Comparison of ENCODE assay signal across 22 cellular contexts in the genomic region with DNA sequence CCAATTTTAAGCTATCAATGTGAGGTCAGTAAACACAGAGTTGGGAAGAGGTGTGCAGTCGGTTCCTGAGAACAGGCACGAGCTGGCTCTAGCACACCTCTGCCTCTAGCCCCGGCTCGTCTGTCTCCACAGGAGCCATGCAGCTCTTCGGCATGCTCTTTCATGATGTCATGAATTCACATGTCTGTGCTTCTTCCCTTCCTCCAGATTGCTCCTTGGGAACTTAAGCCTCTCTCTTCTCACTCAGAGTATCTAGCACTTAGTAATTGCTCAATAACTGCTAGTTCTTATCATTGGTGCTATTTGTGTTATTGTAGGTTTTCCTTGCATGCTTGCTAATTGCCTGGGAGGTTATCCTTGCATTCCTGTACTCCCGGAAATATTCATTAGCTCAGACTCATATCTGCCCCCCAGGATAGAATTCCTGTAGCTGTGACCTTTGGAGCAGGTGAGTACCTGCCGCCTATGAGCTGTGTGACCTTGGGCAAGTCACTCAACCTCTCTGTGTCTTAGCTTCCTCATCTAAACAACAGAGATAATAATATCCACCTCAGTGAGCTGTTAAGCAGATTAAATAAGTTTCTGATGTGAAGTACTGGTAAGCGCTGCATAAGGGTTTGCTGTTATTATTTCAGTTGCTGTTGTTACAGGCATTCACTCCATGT. TPM values are rescaled to one million over a fixed set of nuclear protein-coding genes. Genes with fewer than 3 reads are reported as not detected.
A peak's percentile ranks its signal among the peaks of the same experiment; 100 is the strongest.
DNase-seq lines count a peak whose midpoint lies in the region; ATAC-seq, FAIRE-seq and TF ChIP-seq lines count a peak whose summit lies in the region.
"Had no signal": no experiment of that assay in that cellular context is flagged by ENCODE, and none has a peak within 500 bp of the region (broad histone marks: within the 10 kb centered on the region; RNA-seq: fewer than 3 reads in every experiment).

No MANE protein-coding gene starts in this region.

- DNase-seq in heart left ventricle (no peak), Right ventricle myocardium superior (no peak), K562 (ENCODE audit: extremely low read depth in 1 of 4, low spot score in 3 of 4) (no peak), right cardiac atrium (peak in 2 of 3 donors; percentile 5 to 13), NCI-H1417 (lab: John Stamatoyannopoulos, UW) (no peak), NCI-H2171 treated with DMSO at 0.1 percent for 48 hours (lab: John Stamatoyannopoulos, UW) (no peak)
- no peak for DNase-seq in effector memory CD4-positive, alpha-beta T cell
- DNase-seq: CD4-positive, CD25-positive, alpha-beta regulatory T cell; cerebellar nuclear complex; DMS53; natural killer cell; SHP77; stomach had no signal

- H3K27me3 ChIP-seq in heart left ventricle (no peaks in the 10 kb centered on the region), K562 (ENCODE audit: control insufficient read depth in 2 of 2, insufficient read depth in 2 of 2, low read length in 2 of 2) (peaks cover 4 to 50% of the 10 kb centered on the region in 2 experiments; a peak in 3 of 5 replicates), right cardiac atrium (ENCODE audit: control insufficient read depth, insufficient read depth) (no peaks in the 10 kb centered on the region), stomach smooth muscle (ENCODE audit: control insufficient read depth in 1 of 2, insufficient read depth in 2 of 2, low read length in 2 of 2) (no peaks in the 10 kb centered on the region)
- H3K27me3 ChIP-seq in effector memory CD4-positive, alpha-beta T cell (replicated peaks; ENCODE audit: control insufficient read depth, insufficient read depth, low read length, poor library complexity, severe bottlenecking): no peaks in the 10 kb centered on the region
- H3K27me3 ChIP-seq: stomach had no signal

- CTCF ChIA-PET in K562 (lab: Yijun Ruan, JAX; ENCODE audit: low intra/inter-chr PET ratio): no interaction called here

- in situ Hi-C loops in K562 (cut with MboI): no loop called here

- peaks cover 3% of the 10 kb centered on the region; the same call in 1 of the 2 replicates for H4K20me1 ChIP-seq in K562 (replicated peaks; ENCODE audit: control insufficient read depth, insufficient read depth, low read length)

- no peak overlapping the region for H3K4me2 ChIP-seq in K562 (ENCODE audit: insufficient read depth, low read length)

- TF ChIP-seq POLR2A in heart left ventricle (IDR thresholded peaks at IDR 0.05): no peak
- TF ChIP-seq POLR2A in K562 (conservative IDR thresholded peaks at IDR 0.05): no peak

- no peak for TF ChIP-seq RAD21 in K562 (CRISPR knock-in tag; conservative IDR thresholded peaks at IDR 0.05 in 1 of 2, IDR thresholded peaks at IDR 0.05 in 1 of 2)

- no peak for FAIRE-seq in K562 (lab: Jason Lieb, UNC)
- FAIRE-seq: frontal cortex had no signal

- ATAC-seq in heart left ventricle: no peak
- ATAC-seq in Right ventricle myocardium superior (ENCODE audit: poor library complexity): no peak
- ATAC-seq in K562: no peak
- ATAC-seq in right cardiac atrium: no peak
- ATAC-seq: natural killer cell had no signal

- no peaks in the 10 kb centered on the region for H3K9me1 ChIP-seq in K562 (ENCODE audit: control insufficient read depth, insufficient read depth, low read length)

- H3K27ac ChIP-seq in heart left ventricle (peak overlapping the region in 10 of 12 donors; percentile 17 to 72 (median 56)), K562 (ENCODE audit: extremely low read depth, low read depth, low read length) (no peak overlapping the region), right cardiac atrium (ENCODE audit: low read length) (peak overlapping the region; percentile 36), stomach smooth muscle (ENCODE audit: low read length) (peak overlapping the region; percentile 55)
- H3K27ac ChIP-seq in effector memory CD4-positive, alpha-beta T cell (ENCODE audit: insufficient read depth, low read length, poor library complexity, severe bottlenecking): no peak overlapping the region

- intact Hi-C loops in heart left ventricle (cut with DNase I) (loop anchor here in 1 of 10 donors (10.0 kb wide), 1 partner anchor 188 kb away; no protein-coding TSS in a partner anchor), Right ventricle myocardium superior (cut with DNase I) (no loop called here), K562 (cut with micrococcal nuclease) (no loop called here), right cardiac atrium (cut with DNase I) (no loop called here)

- peaks cover 0 to 34% (median 5%) of the 10 kb centered on the region in 12 donors for H3K4me1 ChIP-seq in heart left ventricle
- peaks cover 0 to 4% of the 10 kb centered on the region in 2 experiments; a peak in 1 of 5 replicates for H3K4me1 ChIP-seq in K562 (replicated peaks in 1 of 2; ENCODE audit: control insufficient read depth in 2 of 2, insufficient read depth in 2 of 2, low read length in 2 of 2)
- no peaks in the 10 kb centered on the region for H3K4me1 ChIP-seq in right cardiac atrium (ENCODE audit: control insufficient read depth, insufficient read depth, low read length)
- H3K4me1 ChIP-seq in stomach smooth muscle (ENCODE audit: control insufficient read depth, insufficient read depth, low read length): peaks cover 30% of the 10 kb centered on the region
- no peaks in the 10 kb centered on the region for H3K4me1 ChIP-seq in effector memory CD4-positive, alpha-beta T cell (ENCODE audit: control insufficient read depth, insufficient read depth, low read length, poor library complexity, severe bottlenecking)

- WGBS in heart left ventricle, 4 donors: 61 to 79% (median 69%) methylated on average over 8 of the region's 8 CpGs
- 3% methylated on average over 6 of the region's 8 CpGs for WGBS in K562 (ENCODE audit: insufficient coverage, low coverage, missing lambda C conversion rate)
- WGBS in right cardiac atrium: 81% methylated on average over 8 of the region's 8 CpGs

- no peak for TF ChIP-seq EP300 in K562 (IDR thresholded peaks at IDR 0.05; ENCODE audit: low read length)

- H3K9ac ChIP-seq in K562 (ENCODE audit: insufficient read depth in 1 of 2, low read depth in 2 of 2, low read length in 2 of 2) (no peak overlapping the region), stomach smooth muscle (ENCODE audit: low read length in 2 of 2) (peak overlapping the region in 1 of 2 donors; percentile 21)

- H2AFZ ChIP-seq in K562 (ENCODE audit: low read depth, low read length): no peak overlapping the region

- no peak overlapping the region for H3K4me3 ChIP-seq in heart left ventricle
- no peak overlapping the region for H3K4me3 ChIP-seq in K562
- no peak overlapping the region for H3K4me3 ChIP-seq in right cardiac atrium (ENCODE audit: low read length)
- H3K4me3 ChIP-seq in stomach smooth muscle (ENCODE audit: low read length in 2 of 2): no peak overlapping the region
- H3K4me3 ChIP-seq in effector memory CD4-positive, alpha-beta T cell (ENCODE audit: insufficient read depth, low read depth, low read length, poor library complexity, severe bottlenecking): no peak overlapping the region
- H3K4me3 ChIP-seq: stomach had no signal

- peaks cover 0 to 95% (median 57%) of the 10 kb centered on the region in 9 donors for H3K36me3 ChIP-seq in heart left ventricle
- H3K36me3 ChIP-seq in K562 (ENCODE audit: control insufficient read depth, insufficient read depth, low read length): no peaks in the 10 kb centered on the region
- peaks cover 72 to 76% of the 10 kb centered on the region in 2 donors for H3K36me3 ChIP-seq in stomach smooth muscle (ENCODE audit: control insufficient read depth in 2 of 2, insufficient read depth in 2 of 2, low read length in 2 of 2)
- no peaks in the 10 kb centered on the region for H3K36me3 ChIP-seq in effector memory CD4-positive, alpha-beta T cell (ENCODE audit: control insufficient read depth, insufficient read depth, low read length)

- no peak for TF ChIP-seq CTCF in heart left ventricle (IDR thresholded peaks at IDR 0.05)
- TF ChIP-seq CTCF in K562 (IDR thresholded peaks at IDR 0.05 in 2 of 3, conservative IDR thresholded peaks at IDR 0.05 in 1 of 3; ENCODE audit: insufficient read depth in 2 of 3, low read depth in 1 of 3, low read length in 3 of 3): no peak

- H3K79me2 ChIP-seq in K562 (ENCODE audit: control insufficient read depth, insufficient read depth, low read length): no peaks in the 10 kb centered on the region

- H3K9me3 ChIP-seq in heart left ventricle: no peaks in the 10 kb centered on the region
- H3K9me3 ChIP-seq in K562 (replicated peaks; ENCODE audit: control insufficient read depth, insufficient read depth, low read depth, low read length): no peaks in the 10 kb centered on the region
- H3K9me3 ChIP-seq in right cardiac atrium (ENCODE audit: control insufficient read depth, low read length): no peaks in the 10 kb centered on the region
- no peaks in the 10 kb centered on the region for H3K9me3 ChIP-seq in stomach smooth muscle (ENCODE audit: control insufficient read depth in 2 of 2, low read length in 2 of 2)
- no peaks in the 10 kb centered on the region for H3K9me3 ChIP-seq in effector memory CD4-positive, alpha-beta T cell (ENCODE audit: control insufficient read depth, low read length)
- H3K9me3 ChIP-seq: stomach had no signal

- POLR2A ChIA-PET in K562 (lab: Yijun Ruan, JAX): no interaction called here

- no TSS peak for BruUV-seq in K562 (replicated peaks; lab: Mats Ljungman, UMichigan)

RNA-seq across cellular contexts. Expression of a gene that starts 19.5 kb away (rescaled TPM):
- total RNA-seq in heart left ventricle (not detected), Right ventricle myocardium superior (not detected), K562 (2014; rRNA removed) (not detected in 2 replicates), K562 (2014; rRNA removed; fragmentation: Illumina TruSeq; extraction: Trizol) (not detected in 2 replicates), K562 (2015; rRNA removed; fragmentation: Illumina TruSeq; extraction: Trizol) (not detected in 2 replicates), K562 (2021) (not detected in 2 replicates), right cardiac atrium (not detected)
- polyA plus RNA-seq in heart left ventricle (not detected), K562 (2011; rRNA removed) (not detected in 2 replicates), K562 (2014; fragmentation: Illumina TruSeq; extraction: Trizol) (not detected in 2 replicates), K562 (2014; fragmentation: Nextera tagmentation; extraction: Ambion mirVana) (not detected), K562 (2014; rRNA removed) (not detected in 2 replicates), right cardiac atrium (not detected)
- not detected in 2 replicates for total RNA-seq in K562 (2011; cell fraction: chromatin; rRNA removed; ENCODE audit: low replicate concordance)
- total RNA-seq in K562 (2011; cell fraction: nucleolus; rRNA removed): not detected in 2 replicates
- not detected in 2 replicates for total RNA-seq in K562 (2011; cell fraction: nucleoplasm; rRNA removed)
- polyA plus RNA-seq in K562 (2011; cell fraction: cytosol; rRNA removed): not detected in 2 replicates
- not detected in 2 replicates for polyA plus RNA-seq in K562 (2011; cell fraction: nucleus; rRNA removed)
- polyA plus RNA-seq in K562 (2012): not detected in 2 replicates
- not detected in 2 replicates for polyA minus RNA-seq in K562 (2011; rRNA and poly(A)+ RNA removed)
- not detected in 2 replicates for polyA minus RNA-seq in K562 (2011; cell fraction: cytosol; rRNA and poly(A)+ RNA removed)
- polyA minus RNA-seq in K562 (2011; cell fraction: nucleus; rRNA and poly(A)+ RNA removed): not detected in 2 replicates
- total RNA-seq: activated T-helper 1 cell treated with anti-CD3 and anti-CD28 coated beads, Interleukin-12 subunit alpha, Interleukin-12 subunit beta, Interleukin-2, Interleukin-4 antibody, amounts not matched to agents 30 ng/mL and 10 ng/mL and 1 ng/mL, durations not matched to agents 14 hours and 24 hours and 36 hours; CD4-positive, CD25-positive, alpha-beta regulatory T cell; H9; LHCN-M2; lung microvascular endothelial cell; natural killer cell; pulmonary artery endothelial cell; stomach; urinary bladder had no signal
- polyA plus RNA-seq: AG04450; CD4-positive, CD25-positive, alpha-beta regulatory T cell; stomach; urinary bladder had no signal

RNA-seq across cellular contexts. Expression of a gene that starts 29.7 kb away (rescaled TPM):
- total RNA-seq in heart left ventricle (100 to 1,000 TPM in 8 of 9 donors, 10 to 100 TPM in 1; 95.8 to 411 (median 166) TPM), Right ventricle myocardium superior (297 TPM), K562 (2014; rRNA removed) (not detected in 2 replicates), K562 (2014; rRNA removed; fragmentation: Illumina TruSeq; extraction: Trizol) (not detected in 2 replicates), K562 (2015; rRNA removed; fragmentation: Illumina TruSeq; extraction: Trizol) (not detected in 2 replicates), K562 (2021) (not detected in 2 replicates), right cardiac atrium (100 to 1,000 TPM; 115 to 141 (median 126) TPM)
- polyA plus RNA-seq in heart left ventricle (100 to 1,000 TPM in 1 of 2 donors, 10 to 100 TPM in 1; 22.4 to 289 TPM), K562 (2011; rRNA removed) (not detected in 2 replicates), K562 (2014; fragmentation: Illumina TruSeq; extraction: Trizol) (not detected in 2 replicates), K562 (2014; fragmentation: Nextera tagmentation; extraction: Ambion mirVana) (not detected), K562 (2014; rRNA removed) (not detected in 2 replicates), right cardiac atrium (112 TPM)
- total RNA-seq in K562 (2011; cell fraction: chromatin; rRNA removed; ENCODE audit: low replicate concordance): not detected in 2 replicates
- total RNA-seq in K562 (2011; cell fraction: nucleolus; rRNA removed): not detected in 2 replicates
- total RNA-seq in K562 (2011; cell fraction: nucleoplasm; rRNA removed): not detected in 2 replicates
- polyA plus RNA-seq in K562 (2011; cell fraction: cytosol; rRNA removed): not detected in 2 replicates
- polyA plus RNA-seq in K562 (2011; cell fraction: nucleus; rRNA removed): not detected in 2 replicates
- 0.12 TPM in 1 of 2 replicates, not detected in the other for polyA plus RNA-seq in K562 (2012)
- not detected in 2 replicates for polyA minus RNA-seq in K562 (2011; rRNA and poly(A)+ RNA removed)
- not detected in 2 replicates for polyA minus RNA-seq in K562 (2011; cell fraction: cytosol; rRNA and poly(A)+ RNA removed)
- not detected in 2 replicates for polyA minus RNA-seq in K562 (2011; cell fraction: nucleus; rRNA and poly(A)+ RNA removed)
- total RNA-seq: lung microvascular endothelial cell, pulmonary artery endothelial cell had no signal

RNA-seq across cellular contexts. Expression of a gene that starts 50.5 kb away (rescaled TPM):
- total RNA-seq in heart left ventricle: 1 to 10 TPM in 3 of 9 donors, under 1 TPM in 3, not detected in 3; 0.26 to 1.4 (median 0.95) TPM
- polyA plus RNA-seq in heart left ventricle: under 1 TPM in 1 of 2 donors, not detected in 1; 0.23 TPM
- total RNA-seq in Right ventricle myocardium superior: 1.3 TPM
- not detected in 2 replicates for total RNA-seq in K562 (2011; cell fraction: chromatin; rRNA removed; ENCODE audit: low replicate concordance)
- not detected in 2 replicates for total RNA-seq in K562 (2011; cell fraction: nucleolus; rRNA removed)
- total RNA-seq in K562 (2011; cell fraction: nucleoplasm; rRNA removed): not detected in 2 replicates
- not detected in 2 replicates for total RNA-seq in K562 (2014; rRNA removed)
- not detected in 2 replicates for total RNA-seq in K562 (2014; rRNA removed; fragmentation: Illumina TruSeq; extraction: Trizol)
- total RNA-seq in K562 (2015; rRNA removed; fragmentation: Illumina TruSeq; extraction: Trizol): not detected in 2 replicates
- not detected in 2 replicates for total RNA-seq in K562 (2021)
- not detected in 2 replicates for polyA plus RNA-seq in K562 (2011; rRNA removed)
- polyA plus RNA-seq in K562 (2011; cell fraction: cytosol; rRNA removed): not detected in 2 replicates
- polyA plus RNA-seq in K562 (2011; cell fraction: nucleus; rRNA removed): not detected in 2 replicates
- not detected in 2 replicates for polyA plus RNA-seq in K562 (2012)
- polyA plus RNA-seq in K562 (2014; fragmentation: Illumina TruSeq; extraction: Trizol): not detected in 2 replicates
- polyA plus RNA-seq in K562 (2014; fragmentation: Nextera tagmentation; extraction: Ambion mirVana): not detected
- polyA plus RNA-seq in K562 (2014; rRNA removed): not detected in 2 replicates
- not detected in 2 replicates for polyA minus RNA-seq in K562 (2011; rRNA and poly(A)+ RNA removed)
- not detected in 2 replicates for polyA minus RNA-seq in K562 (2011; cell fraction: cytosol; rRNA and poly(A)+ RNA removed)
- polyA minus RNA-seq in K562 (2011; cell fraction: nucleus; rRNA and poly(A)+ RNA removed): not detected in 2 replicates
- under 1 TPM in 2 of 4 donors, not detected in 2; 0.44 to 0.45 TPM for total RNA-seq in right cardiac atrium
- polyA plus RNA-seq in right cardiac atrium: not detected
- total RNA-seq: CD4-positive, CD25-positive, alpha-beta regulatory T cell; frontal cortex; H9; LHCN-M2; lung microvascular endothelial cell; natural killer cell; pulmonary artery endothelial cell; stomach; urinary bladder had no signal
- polyA plus RNA-seq: AG04450; CD4-positive, CD25-positive, alpha-beta regulatory T cell; stomach; urinary bladder had no signal

Comparison
In these comparisons a context has a peak if more than half of its experiments do, and no peak if none do; other contexts are left out.
1. DNase-seq: peak in right cardiac atrium (2 of 3); none in heart left ventricle (0 of 5), Right ventricle myocardium superior (single experiment), K562 (0 of 4), effector memory CD4-positive, alpha-beta T cell (0 of 3), NCI-H1417 (0 of 3) and NCI-H2171 treated with DMSO at 0.1 percent for 48 hours (single experiment).
2. H3K27ac ChIP-seq: peak in heart left ventricle (10 of 12), right cardiac atrium (single experiment) and stomach smooth muscle (single experiment); none in K562 (single experiment) and effector memory CD4-positive, alpha-beta T cell (single experiment).
3. RNA of a gene that starts 29.7 kb away (total RNA-seq): 297 TPM in Right ventricle myocardium superior (single experiment), 95.8 to 411 TPM in heart left ventricle and 115 to 141 TPM in right cardiac atrium; not detected in K562; every median in the first group is over 10 times any median in the second.